Comparison of ENCODE assay signal across 7 cellular contexts in genomic region chrX:40153335-40154221, GRCh38. TPM values are rescaled to one million over a fixed set of nuclear protein-coding genes. Genes with fewer than 3 reads are reported as not detected.
DNase-seq lines count a peak whose midpoint lies in the region; ATAC-seq and TF ChIP-seq lines count a peak whose summit lies in the region.

No MANE protein-coding gene starts in this region.

- H3K27me3 Mint-ChIP-seq in nephron progenitor cell (ENCODE audit: low read depth, poor library complexity), result peaks cover 6% of the 10 kb centered on the region

- POLR2A ChIA-PET in GM10248 (lab: Yijun Ruan, JAX), result no interaction called here

- H3K4me1 Mint-ChIP-seq in nephron progenitor cell, result peaks cover 46% of the 10 kb centered on the region

- H4K20me1 ChIP-seq in fibroblast of lung (ENCODE audit: control insufficient read depth, extremely low read depth, insufficient read depth, low read length), result no peaks in the 10 kb centered on the region

- H3K4me1 ChIP-seq in HAP-1 (peaks cover 49% of the 10 kb centered on the region), fibroblast of lung (ENCODE audit: control insufficient read depth, extremely low read depth, insufficient read depth, low read length) (peaks cover 2% of the 10 kb centered on the region)

- peak overlapping the region; percentile 68 for H3K4me2 ChIP-seq in fibroblast of lung (ENCODE audit: extremely low read depth, insufficient read depth, low read length)

- H3K36me3 Mint-ChIP-seq in nephron progenitor cell (ENCODE audit: low read depth), result no peaks in the 10 kb centered on the region

- no peak overlapping the region for H3K27ac Mint-ChIP-seq in nephron progenitor cell

- in situ Hi-C loops in HAP-1 (cut with MboI; ENCODE audit: low sequenced_read_pairs), result no loop called here

- H3K27me3 ChIP-seq in HAP-1 (ENCODE audit: low read depth), result no peaks in the 10 kb centered on the region
- peaks cover 3% of the 10 kb centered on the region for H3K27me3 ChIP-seq in fibroblast of lung (ENCODE audit: control insufficient read depth, insufficient read depth, low read length)

- peak overlapping the region; percentile 23 for H3K9ac ChIP-seq in fibroblast of lung (ENCODE audit: insufficient read depth, low read length)

- peak; percentile 73 for DNase-seq in GM10248 (ENCODE audit: extremely low spot score)
- DNase-seq in HAP-1 (ENCODE audit: low spot score in 2 of 2), result peak in 1 of 2 experiments; percentile 74
- DNase-seq in NCI-H345 (lab: John Stamatoyannopoulos, UW), result peak; percentile 77
- DNase-seq in activated T-cell treated with anti-CD3 and anti-CD28 coated beads, Interleukin-2, amount 50 U/mL, for 1 hour, result peak; percentile 62
- peak in 1 of 2 donors; percentile 52 for DNase-seq in fibroblast of lung (ENCODE audit: low read depth in 2 of 2)
- DNase-seq in nephron progenitor cell, result peak; percentile 54

- H3K36me3 ChIP-seq in HAP-1 (replicated peaks) (no peaks in the 10 kb centered on the region), fibroblast of lung (ENCODE audit: control insufficient read depth, insufficient read depth, low read length) (no peaks in the 10 kb centered on the region)

- no peaks in the 10 kb centered on the region for H3K9me3 ChIP-seq in HAP-1
- no peaks in the 10 kb centered on the region for H3K9me3 ChIP-seq in fibroblast of lung (ENCODE audit: control insufficient read depth, insufficient read depth, low read depth, low read length)

- TF ChIP-seq CTCF in GM10248 (IDR thresholded peaks at IDR 0.05; ENCODE audit: control extremely low read depth, extremely low read depth, low read depth, missing control alignments), result no peak
- TF ChIP-seq CTCF in fibroblast of lung (conservative IDR thresholded peaks at IDR 0.05 in 1 of 2, IDR thresholded peaks at IDR 0.05 in 1 of 2; ENCODE audit: low read depth in 1 of 2, low read length in 2 of 2), result no peak
- TF ChIP-seq CTCF in nephron progenitor cell (IDR thresholded peaks at IDR 0.05), result no peak

- peak overlapping the region; percentile 45 for H3K4me3 ChIP-seq in HAP-1
- H3K4me3 ChIP-seq in fibroblast of lung (replicated peaks in 1 of 4; ENCODE audit: control extremely low read depth in 1 of 4, insufficient read depth in 1 of 4, low read depth in 3 of 4, low read length in 4 of 4), result peak overlapping the region in 3 of 4 experiments; percentile 8 to 43 (median 10)

- H3K9me3 Mint-ChIP-seq in nephron progenitor cell, result peaks cover 7% of the 10 kb centered on the region

- no peak overlapping the region for H3K27ac ChIP-seq in fibroblast of lung (ENCODE audit: insufficient read depth, low read length)

- H2AFZ ChIP-seq in fibroblast of lung (ENCODE audit: low read length), result no peak overlapping the region

- no peaks in the 10 kb centered on the region for H3K79me2 ChIP-seq in fibroblast of lung (ENCODE audit: control insufficient read depth, insufficient read depth, low read length)

- ATAC-seq in GM19455 (IDR thresholded peaks at IDR 0.05; ENCODE audit: unreplicated experiment), result no peak

- peak overlapping the region; percentile 77 for H3K4me3 Mint-ChIP-seq in nephron progenitor cell

- CTCF ChIA-PET in GM10248 (lab: Yijun Ruan, JAX), result interaction anchor here (1.4 kb wide), 1 partner anchor 19 kb away, joined by 3 read pairs; no protein-coding TSS in a partner anchor

RNA-seq across cellular contexts. Expression of gene BCOR, which starts 55.8 kb away (rescaled TPM):
- 4.9 and 5.8 TPM in 2 replicates for total RNA-seq in fibroblast of lung
- polyA plus RNA-seq in fibroblast of lung, result 3.0 TPM in 2 replicates
- polyA plus RNA-seq in fibroblast of lung (2012), result 5.6 and 6.4 TPM in 2 replicates
- polyA minus RNA-seq in fibroblast of lung (ENCODE audit: low replicate concordance), result 10.6 and 15.2 TPM in 2 replicates
